In genomic region chr7:23377134-23377533, GRCh38 we compare ENCODE assay signal across 15 cellular contexts.
DNase-seq lines count a peak whose midpoint lies in the region; ATAC-seq and TF ChIP-seq lines count a peak whose summit lies in the region.
"Had no signal": no experiment of that assay in that cellular context is flagged by ENCODE, and none has a peak within 500 bp of the region (broad histone marks: within the 10 kb centered on the region; RNA-seq: fewer than 3 reads in every experiment).

No MANE protein-coding gene starts in this region.

- H3K27me3 ChIP-seq in spleen (replicated peaks in 1 of 7) = peaks cover 0 to 4% (median 0%) of the 10 kb centered on the region in 7 donors
- H3K27me3 ChIP-seq: tibial artery had no signal

- H3K9me3 Mint-ChIP-seq in activated naive CD8-positive, alpha-beta T cell (ENCODE audit: low read depth) = no peaks in the 10 kb centered on the region
- H3K9me3 Mint-ChIP-seq: CD4-positive, alpha-beta T cell had no signal

- no peak for ATAC-seq in SK-N-SH treated with all-trans-retinoic acid at 6 μM for 48 hours
- ATAC-seq in GM21825 (IDR thresholded peaks at IDR 0.05; ENCODE audit: unreplicated experiment) = no peak
- ATAC-seq: HepG2 had no signal

- peak; percentile 31 for DNase-seq in EH (ENCODE audit: low read depth)
- DNase-seq in HT1080 (ENCODE audit: low read depth) = peak; percentile 78
- DNase-seq in foreskin melanocyte = peak; percentile 74
- no peak for DNase-seq in erythroblast (lab: John Stamatoyannopoulos, UW)
- no peak for DNase-seq in spleen
- DNase-seq: CD4-positive, alpha-beta T cell; midbrain; NCI-H69; occipital lobe; tibial artery had no signal

- H3K4me1 Mint-ChIP-seq in activated naive CD8-positive, alpha-beta T cell (ENCODE audit: low read depth) = peaks cover 51% of the 10 kb centered on the region

- H3K9me3 ChIP-seq in spleen = no peaks in the 10 kb centered on the region
- H3K9me3 ChIP-seq: tibial artery had no signal

- H3K27ac ChIP-seq in spleen = no peak overlapping the region
- H3K27ac ChIP-seq: SK-N-MC, tibial artery had no signal

- H3K4me3 Mint-ChIP-seq in activated naive CD8-positive, alpha-beta T cell = peak overlapping the region; percentile 58
- H3K4me3 Mint-ChIP-seq: CD4-positive, alpha-beta T cell had no signal

- H3K36me3 Mint-ChIP-seq in activated naive CD8-positive, alpha-beta T cell = peaks cover 2% of the 10 kb centered on the region

- no peak for TF ChIP-seq POLR2A in erythroblast (IDR thresholded peaks at IDR 0.05; ENCODE audit: low read length)
- no peak for TF ChIP-seq POLR2A in spleen (IDR thresholded peaks at IDR 0.05)

- H3K36me3 ChIP-seq in spleen = no peaks in the 10 kb centered on the region
- H3K36me3 ChIP-seq: tibial artery had no signal

- peak overlapping the region; percentile 90 for H3K27ac Mint-ChIP-seq in activated naive CD8-positive, alpha-beta T cell
- H3K27ac Mint-ChIP-seq: CD4-positive, alpha-beta T cell had no signal

- intact Hi-C loops in spleen (cut with DNase I; ENCODE audit: low total_unique reads) = no loop called here

- H3K27me3 Mint-ChIP-seq in activated naive CD8-positive, alpha-beta T cell = no peaks in the 10 kb centered on the region

- no peak overlapping the region for H3K4me3 ChIP-seq in spleen
- H3K4me3 ChIP-seq: SK-N-MC, tibial artery had no signal

- TF ChIP-seq CTCF in spleen (IDR thresholded peaks at IDR 0.05 in 8 of 11, conservative IDR thresholded peaks at IDR 0.05 in 3 of 11) = no peak

- peaks cover 0 to 16% (median 11%) of the 10 kb centered on the region in 6 donors for H3K4me1 ChIP-seq in spleen
- H3K4me1 ChIP-seq: tibial artery had no signal

- 62 to 76% (median 69%) methylated on average over 3 of the region's 3 CpGs for WGBS in spleen, 5 donors

TF ChIP-seq in SK-N-SH treated with all-trans-retinoic acid at 6 μM for 48 hours, 23 proteins besides CTCF, POLR2A, EP300 and RAD21:
- TF ChIP-seq RARB (CRISPR knock-in tag; IDR thresholded peaks at IDR 0.05) (no peak), POU6F1 (CRISPR knock-in tag; IDR thresholded peaks at IDR 0.05; ENCODE audit: borderline replicate concordance, low read depth) (no peak), OSR1 (CRISPR knock-in tag; IDR thresholded peaks at IDR 0.05) (no peak), TSHZ2 (CRISPR knock-in tag; IDR thresholded peaks at IDR 0.05) (no peak), ZFP3 (CRISPR knock-in tag; IDR thresholded peaks at IDR 0.05) (no peak), ZNF70 (CRISPR knock-in tag; IDR thresholded peaks at IDR 0.05) (no peak), PATZ1 (CRISPR knock-in tag; IDR thresholded peaks at IDR 0.05; ENCODE audit: borderline replicate concordance) (no peak), CSDC2 (CRISPR knock-in tag; IDR thresholded peaks at IDR 0.05) (no peak), ARNTL (CRISPR knock-in tag; IDR thresholded peaks at IDR 0.05; ENCODE audit: borderline replicate concordance, low read depth) (no peak), SNAI2 (CRISPR knock-in tag; IDR thresholded peaks at IDR 0.05) (no peak), ZC3H10 (CRISPR knock-in tag; IDR thresholded peaks at IDR 0.05) (no peak), TOX (CRISPR knock-in tag; IDR thresholded peaks at IDR 0.05; ENCODE audit: borderline replicate concordance) (no peak), GLIS3 (CRISPR knock-in tag; IDR thresholded peaks at IDR 0.05) (no peak)
TF ChIP-seq in SK-N-SH treated with all-trans-retinoic acid at 6 μM for 48 hours: peak in this region for 0.

Comparison
In these comparisons a context has a peak if more than half of its experiments do, and no peak if none do; other contexts are left out.
1. DNase-seq: peak in EH (single experiment), HT1080 (single experiment) and foreskin melanocyte (single experiment); none in erythroblast (0 of 2) and spleen (single experiment).